ENCODE assay signal across 22 cellular contexts in the genomic region with DNA sequence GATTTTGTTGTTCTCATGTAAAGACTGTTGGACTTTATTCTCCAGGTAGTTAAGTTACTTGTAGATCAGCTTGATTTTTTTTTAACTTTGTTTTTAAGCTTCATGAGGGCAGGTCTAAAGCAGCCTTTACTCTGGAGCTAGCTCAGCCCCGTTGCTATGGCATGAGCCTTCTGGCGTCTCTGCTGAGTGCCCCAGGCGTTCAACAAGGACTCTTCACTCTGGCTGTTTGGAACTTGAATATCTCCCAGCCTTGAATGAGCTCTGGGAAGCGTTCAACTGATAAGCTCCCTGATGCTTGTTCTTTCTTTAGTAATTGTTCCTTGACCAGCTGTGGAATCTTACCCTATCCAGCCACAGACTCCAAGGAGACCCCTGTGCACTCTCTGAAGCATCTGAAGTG.
"Had no signal": no experiment of that assay in that cellular context is flagged by ENCODE, and none has a peak within 500 bp of the region (broad histone marks: within the 10 kb centered on the region; RNA-seq: fewer than 3 reads in every experiment).

No MANE protein-coding gene starts in this region.

- H3K27me3 Mint-ChIP-seq: central memory CD8-positive, alpha-beta T cell; effector memory CD8-positive, alpha-beta T cell had no signal

- DNase-seq: effector memory CD8-positive, alpha-beta T cell; gastrocnemius medialis; kidney; lower lobe of right lung; midbrain; nucleus accumbens; psoas muscle; retina; small intestine; stimulated activated CD4-positive, alpha-beta T cell treated with anti-CD3 and anti-CD28 coated beads, Interleukin-12 subunit alpha, Interleukin-12 subunit beta, amount 100 ng/mL, for 4 hours; stimulated activated naive CD4-positive, alpha-beta T cell; stomach; thyroid gland; uterus had no signal

- H3K4me3 Mint-ChIP-seq: central memory CD8-positive, alpha-beta T cell; effector memory CD8-positive, alpha-beta T cell; memory B cell; natural killer cell treated with Interleukin-12 subunit alpha and Interleukin-12 subunit beta and Interleukin-15 and Interleukin-18, amount 100 ng/mL, for 72 hours; neural progenitor cell; type B pancreatic cell had no signal

- H3K36me3 ChIP-seq: esophagus muscularis mucosa, gastrocnemius medialis, lower lobe of right lung, neural progenitor cell, pancreas, stomach, thyroid gland, uterus had no signal

- H3K27me3 ChIP-seq: esophagus muscularis mucosa, gastrocnemius medialis, neural progenitor cell, pancreas, stomach, thyroid gland, uterus had no signal

- H3K4me1 ChIP-seq: gastrocnemius medialis, lower lobe of right lung, pancreas, psoas muscle, thyroid gland had no signal

- H3K4me2 ChIP-seq: neural progenitor cell had no signal

- H3K4me3 ChIP-seq: esophagus muscularis mucosa, gastrocnemius medialis, lower lobe of right lung, neural progenitor cell, pancreas, psoas muscle, stomach, thyroid gland, uterus had no signal

- FAIRE-seq: kidney, pancreas, small intestine had no signal

- H3K9me3 ChIP-seq: esophagus muscularis mucosa, gastrocnemius medialis, lower lobe of right lung, pancreas, psoas muscle, stomach, thyroid gland, uterus had no signal

- H3K9me3 Mint-ChIP-seq: central memory CD8-positive, alpha-beta T cell; effector memory CD8-positive, alpha-beta T cell; natural killer cell treated with Interleukin-12 subunit alpha and Interleukin-12 subunit beta and Interleukin-15 and Interleukin-18, amount 100 ng/mL, for 72 hours had no signal

- ATAC-seq: effector memory CD8-positive, alpha-beta T cell; gastrocnemius medialis; lower lobe of right lung; natural killer cell treated with Interleukin-12 subunit alpha and Interleukin-12 subunit beta and Interleukin-15 and Interleukin-18, amount 100 ng/mL, for 72 hours; pancreas; psoas muscle had no signal

- H3K27ac Mint-ChIP-seq: effector memory CD8-positive, alpha-beta T cell; memory B cell; natural killer cell treated with Interleukin-12 subunit alpha and Interleukin-12 subunit beta and Interleukin-15 and Interleukin-18, amount 100 ng/mL, for 72 hours; neural progenitor cell; type B pancreatic cell had no signal

- H3K9ac ChIP-seq: neural progenitor cell had no signal

- H3K4me1 Mint-ChIP-seq: memory B cell had no signal

- H3K36me3 Mint-ChIP-seq: memory B cell; natural killer cell treated with Interleukin-12 subunit alpha and Interleukin-12 subunit beta and Interleukin-15 and Interleukin-18, amount 100 ng/mL, for 72 hours; type B pancreatic cell had no signal

- H3K27ac ChIP-seq: epithelial cell of prostate, esophagus muscularis mucosa, gastrocnemius medialis, lower lobe of right lung, neural progenitor cell, pancreas, psoas muscle, thyroid gland, uterus had no signal

- H2AFZ ChIP-seq: neural progenitor cell had no signal
